In the genomic region with DNA sequence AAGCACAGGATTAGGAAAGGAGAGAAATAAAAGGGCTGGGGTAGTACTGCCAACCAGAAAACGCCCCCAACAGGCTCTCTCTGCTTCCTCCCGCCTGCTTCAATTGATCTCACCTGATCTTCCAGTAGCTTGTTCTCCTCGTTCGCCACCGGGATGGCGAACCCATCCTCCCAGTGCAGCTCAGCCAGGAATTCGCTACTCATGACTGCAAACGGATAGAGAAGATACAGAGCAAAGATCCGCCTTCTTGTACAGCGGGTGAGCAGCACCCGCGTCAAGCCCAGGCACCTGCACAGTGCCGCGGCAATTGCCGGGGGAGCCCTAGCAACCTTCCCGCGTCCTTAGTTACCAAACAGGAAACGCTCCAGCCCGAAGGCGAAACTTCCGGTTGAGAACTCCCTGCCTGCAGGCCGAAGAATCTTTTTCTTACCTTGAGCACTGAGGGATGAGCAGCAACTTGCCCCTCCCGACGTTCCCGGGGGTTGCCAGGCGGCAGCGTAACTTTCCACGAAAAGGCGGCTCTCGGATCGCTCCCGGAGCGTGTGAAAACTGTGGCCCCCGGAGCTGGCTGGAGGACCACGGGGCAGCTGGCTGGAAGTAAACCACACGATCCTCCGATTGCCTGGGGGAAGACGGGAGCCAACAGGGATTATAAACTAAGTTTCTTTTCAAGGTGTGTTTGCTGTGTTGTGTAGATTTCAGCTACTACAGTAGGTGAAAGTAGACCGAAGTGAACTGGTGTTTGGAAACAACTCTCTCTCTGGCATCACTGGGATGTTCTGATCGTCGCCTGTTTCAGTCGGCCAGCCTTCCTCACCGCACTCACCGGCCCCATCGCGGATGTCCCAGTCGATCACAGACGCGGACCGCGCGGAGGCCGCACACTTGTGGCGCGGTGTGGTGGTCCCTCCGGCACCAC, we compare ENCODE assay signal across 8 cellular contexts. TPM values are rescaled to one million over a fixed set of nuclear protein-coding genes. Genes with fewer than 3 reads are reported as not detected.
DNase-seq lines count a peak whose midpoint lies in the region; ATAC-seq and TF ChIP-seq lines count a peak whose summit lies in the region.

A gene (minus strand): TSS at position 312 of the 919 bp plus-strand sequence. CDS start 109 bp downstream, at position 203.

- H4K91ac ChIP-seq in neuronal stem cell (ENCODE audit: low read depth, low read length, poor library complexity), result no peak within 1 kb of the TSS

- H2BK15ac ChIP-seq in neuronal stem cell (ENCODE audit: low read length), result no peak within 1 kb of the TSS

- no peaks in the 10 kb centered on the region for H3K79me1 ChIP-seq in neuronal stem cell (ENCODE audit: low read depth, low read length)

- H3K18ac ChIP-seq in neuronal stem cell (ENCODE audit: low read length), result no peak within 1 kb of the TSS

- H2BK120ac ChIP-seq in neuronal stem cell (ENCODE audit: low read depth, low read length), result no peak within 1 kb of the TSS

- H4K20me1 ChIP-seq in PC-3 (ENCODE audit: low read length), result no peaks in the 10 kb centered on the region

- no peaks in the 10 kb centered on the region for H3K79me2 ChIP-seq in PC-3 (ENCODE audit: low read length)

- H3K9me2 ChIP-seq in PC-3 (replicated peaks; ENCODE audit: low read length), result no peaks in the 10 kb centered on the region

- BruUV-seq in PC-3 (replicated peaks; lab: Mats Ljungman, UMichigan), result TSS peak; percentile 22

- H2BK5ac ChIP-seq in neuronal stem cell (ENCODE audit: low read length), result no peak within 1 kb of the TSS

- H2AFZ ChIP-seq in PC-3 (ENCODE audit: low read length) (peak within 1 kb of the TSS; percentile 99), neuronal stem cell (ENCODE audit: low read length) (peak within 1 kb of the TSS; percentile 98)

- H3K36me3 ChIP-seq in PC-3 (ENCODE audit: low read depth, low read length) (no peaks in the 10 kb centered on the region), neuronal stem cell (replicated peaks in 1 of 2; ENCODE audit: control insufficient read depth in 2 of 2, insufficient read depth in 2 of 2, low read length in 2 of 2) (no peaks in the 10 kb centered on the region), subcutaneous abdominal adipose tissue (ENCODE audit: control insufficient read depth in 5 of 5, insufficient read depth in 5 of 5, low read length in 5 of 5) (no peaks in the 10 kb centered on the region)

- no peak within 1 kb of the TSS for H3K23ac ChIP-seq in neuronal stem cell (ENCODE audit: low read depth, low read length, poor library complexity)

- H2AK5ac ChIP-seq in neuronal stem cell (ENCODE audit: low read depth, low read length), result no peak within 1 kb of the TSS

- POLR2A ChIA-PET in PC-3 (lab: Charles Lee; ENCODE audit: unreplicated experiment), result no interaction called here

- WGBS in neuronal stem cell (ENCODE audit: extremely low coverage in 2 of 2, insufficient read length in 2 of 2, insufficient replicate concordance in 1 of 2), 2 donors, result no CpG with 5 or more reads among the region's 56 CpGs

- H3K9ac ChIP-seq in PC-3 (ENCODE audit: low read length) (peak within 1 kb of the TSS; percentile 57), neuronal stem cell (ENCODE audit: low read depth, low read length, poor library complexity) (no peak within 1 kb of the TSS), subcutaneous abdominal adipose tissue (ENCODE audit: low read length in 5 of 5) (peak within 1 kb of the TSS in 3 of 5 donors; percentile 41 to 66 (median 53))

- no peak within 1 kb of the TSS for H2BK12ac ChIP-seq in neuronal stem cell (ENCODE audit: low read length)

- H3K14ac ChIP-seq in neuronal stem cell (ENCODE audit: low read length), result no peak within 1 kb of the TSS

- peak within 1 kb of the TSS; percentile 98 for H3K4me2 ChIP-seq in PC-3 (ENCODE audit: low read length)
- peak within 1 kb of the TSS; percentile 79 for H3K4me2 ChIP-seq in neuronal stem cell (ENCODE audit: insufficient read depth, low read length, poor library complexity, severe bottlenecking)

- CTCF ChIA-PET in PC-3 (lab: Charles Lee), result interaction anchor here (0.5 to 0.6 kb wide), 2 partner anchors 20 to 239 kb away, joined by 3 to 4 read pairs; no protein-coding TSS in a partner anchor

- H3K27ac ChIP-seq in PC-3 (ENCODE audit: low read length) (no peak within 1 kb of the TSS), foreskin keratinocyte (no peak within 1 kb of the TSS), neuronal stem cell (replicated peaks; ENCODE audit: low read length) (no peak within 1 kb of the TSS), subcutaneous abdominal adipose tissue (ENCODE audit: low read depth, low read length) (no peak within 1 kb of the TSS)

- ATAC-seq in PC-3, result peak; percentile 87
- peak; percentile 96 for ATAC-seq in foreskin keratinocyte

- TF ChIP-seq CTCF in GM20000 (IDR thresholded peaks at IDR 0.05; ENCODE audit: extremely low read depth, missing control alignments) (no peak), PC-3 (conservative IDR thresholded peaks at IDR 0.05; ENCODE audit: low read depth, low read length) (no peak), foreskin keratinocyte (conservative IDR thresholded peaks at IDR 0.05) (no peak)

- H3K4me3 ChIP-seq in PC-3 (ENCODE audit: low read length) (peak within 1 kb of the TSS; percentile 86), neuronal stem cell (ENCODE audit: low read length in 2 of 2) (peak within 1 kb of the TSS; percentile 76 to 80), subcutaneous abdominal adipose tissue (ENCODE audit: low read depth in 1 of 5, low read length in 5 of 5) (peak within 1 kb of the TSS; percentile 76 to 87 (median 83))

- H3F3A ChIP-seq in PC-3 (ENCODE audit: low read length, unreplicated experiment), result no peaks in the 10 kb centered on the region

- no peak within 1 kb of the TSS for H3K4ac ChIP-seq in neuronal stem cell (ENCODE audit: low read length)

- no peak within 1 kb of the TSS for H4K8ac ChIP-seq in neuronal stem cell (ENCODE audit: low read depth, low read length)

- intact Hi-C loops in PC-3 (cut with micrococcal nuclease), result loop anchor here (2.0 to 5.0 kb wide), 2 partner anchors 77 to 912 kb away; a partner anchor contains a TSS

- DNase-seq in COLO829 (ENCODE audit: low spot score) (peak; percentile 42), GM20000 (ENCODE audit: low spot score) (peak; percentile 68), HPDE6-E6E7 (ENCODE audit: extremely low spot score) (peak; percentile 57), PC-3 (peak; percentile 88), foreskin keratinocyte (peak; percentile 69 to 84), neuronal stem cell (ENCODE audit: low spot score) (peak; percentile 84)
- DNase-seq in activated T-helper 9 cell treated with anti-CD3 and anti-CD28 coated beads, Interleukin-2, amount 50 U/mL, for 16 hours (ENCODE audit: low read depth), result peak; percentile 38

- H3K4me1 ChIP-seq in PC-3 (ENCODE audit: insufficient read depth, low read length), result peaks cover 6% of the 10 kb centered on the region; the same call in 1 of the 2 replicates
- H3K4me1 ChIP-seq in foreskin keratinocyte, result no peaks in the 10 kb centered on the region
- no peaks in the 10 kb centered on the region for H3K4me1 ChIP-seq in neuronal stem cell (ENCODE audit: control insufficient read depth in 2 of 2, insufficient read depth in 1 of 2, low read depth in 1 of 2, low read length in 2 of 2)
- H3K4me1 ChIP-seq in subcutaneous abdominal adipose tissue (ENCODE audit: control insufficient read depth in 5 of 5, insufficient read depth in 5 of 5, low read length in 5 of 5), result peaks cover 0 to 16% (median 15%) of the 10 kb centered on the region in 5 donors

- peaks cover 17% of the 10 kb centered on the region for H3K27me3 ChIP-seq in PC-3 (ENCODE audit: low read length)
- H3K27me3 ChIP-seq in foreskin keratinocyte, result peaks cover 19% of the 10 kb centered on the region
- H3K27me3 ChIP-seq in neuronal stem cell (ENCODE audit: control insufficient read depth in 3 of 3, insufficient read depth in 3 of 3, low read depth in 1 of 3, low read length in 3 of 3), result peaks cover 0 to 21% (median 8%) of the 10 kb centered on the region in 3 experiments
- H3K27me3 ChIP-seq in subcutaneous abdominal adipose tissue (ENCODE audit: control insufficient read depth in 5 of 5, insufficient read depth in 4 of 5, low read length in 5 of 5), result peaks cover 0 to 6% (median 0%) of the 10 kb centered on the region in 5 donors

- H3K9me3 ChIP-seq in PC-3 (ENCODE audit: low read length) (no peaks in the 10 kb centered on the region), neuronal stem cell (replicated peaks in 1 of 2; ENCODE audit: control insufficient read depth in 2 of 2, insufficient read depth in 1 of 2, low read depth in 1 of 2, low read length in 2 of 2) (no peaks in the 10 kb centered on the region), subcutaneous abdominal adipose tissue (ENCODE audit: control insufficient read depth in 5 of 5, low read length in 5 of 5) (no peaks in the 10 kb centered on the region)

RNA-seq across cellular contexts. Expression of the gene that starts here (rescaled TPM):
- total RNA-seq in PC-3 (2014; rRNA removed) (0.04 TPM in 1 of 2 replicates, not detected in the other), foreskin keratinocyte (not detected in 2 replicates)
- polyA plus RNA-seq in foreskin keratinocyte, result not detected in 2 replicates
- 0.31 TPM for polyA plus RNA-seq in neuronal stem cell (2013, experiment 1 of 2)
- 0.30 TPM for polyA plus RNA-seq in neuronal stem cell (2013, experiment 2 of 2)

Comparison
In these comparisons a context has a peak if more than half of its experiments do, and no peak if none do; other contexts are left out.
1. Peak in DNase-seq, ATAC-seq, H3K4me3 ChIP-seq, H3K9ac ChIP-seq and H3K4me2 ChIP-seq in PC-3; RNA of the gene not detected or under 1 TPM.
2. Peak in DNase-seq and ATAC-seq in foreskin keratinocyte; RNA of the gene not detected or under 1 TPM.
3. DNase-seq: peak in every context shown above with its lines; median percentile 88 in PC-3; 84 in neuronal stem cell; 76 in foreskin keratinocyte; 68 in GM20000; 57 in HPDE6-E6E7; 42 in COLO829; 38 in activated T-helper 9 cell treated with anti-CD3 and anti-CD28 coated beads, Interleukin-2, amount 50 U/mL, for 16 hours.